Comparison of ENCODE assay signal across 8 cellular contexts in the genomic region with DNA sequence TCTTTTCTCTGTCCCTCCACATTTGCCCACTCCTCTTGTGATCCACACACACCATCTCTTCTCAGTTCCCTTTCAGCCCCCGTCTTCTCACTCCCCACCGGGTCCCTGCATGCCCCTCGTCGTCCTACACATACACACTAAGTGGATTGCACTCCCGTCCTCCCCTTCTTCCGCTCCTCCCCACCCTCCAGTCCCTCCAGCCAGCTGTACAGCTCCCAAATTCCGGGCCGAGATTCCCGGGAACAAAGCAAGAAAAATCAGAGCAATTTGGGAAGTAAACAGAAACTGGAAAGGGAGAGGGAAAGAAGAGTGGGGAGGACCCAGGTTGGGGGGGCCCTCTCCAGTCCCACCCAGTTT. TPM values are rescaled to one million over a fixed set of nuclear protein-coding genes. Genes with fewer than 3 reads are reported as not detected.
DNase-seq lines count a peak whose midpoint lies in the region; ATAC-seq lines count a peak whose summit lies in the region.

No MANE protein-coding gene starts in this region.

- DNase-seq in Caki2 (ENCODE audit: low read depth), result peak; percentile 19
- DNase-seq in NCI-H460 (ENCODE audit: extremely low read depth, low read depth), result peak; percentile 3
- DNase-seq in stimulated activated CD4-positive, alpha-beta T cell treated with anti-CD3 and anti-CD28 coated beads, Interleukin-2, amount 100 ng/mL, for 24 hours, result no peak
- DNase-seq in stimulated activated CD8-positive, alpha-beta memory T cell treated with anti-CD3 and anti-CD28 coated beads, Interleukin-4, amount 100 ng/mL, for 48 hours, result no peak
- no peak for DNase-seq in activated CD4-positive, alpha-beta T cell treated with anti-CD3 and anti-CD28 coated beads, Interleukin-2, amount 50 U/mL, for 48 hours

- H3K4me1 ChIP-seq in ectodermal cell (ENCODE audit: control insufficient read depth, insufficient read depth, low read length) (peaks cover 16% of the 10 kb centered on the region), mucosa of rectum (ENCODE audit: control insufficient read depth in 2 of 2, insufficient read depth in 2 of 2, low read length in 2 of 2) (peaks cover 17 to 25% of the 10 kb centered on the region in 2 donors)

- no peaks in the 10 kb centered on the region for H3K9me3 ChIP-seq in ectodermal cell (ENCODE audit: control insufficient read depth, low read length)
- no peaks in the 10 kb centered on the region for H3K9me3 ChIP-seq in mucosa of rectum (ENCODE audit: control insufficient read depth in 2 of 2, low read length in 2 of 2)

- ATAC-seq in HG03045 (IDR thresholded peaks at IDR 0.05; ENCODE audit: unreplicated experiment), result no peak

- H3K4me3 ChIP-seq in ectodermal cell (ENCODE audit: insufficient read depth, low read depth, low read length) (peak overlapping the region; percentile 54), mucosa of rectum (ENCODE audit: low read length in 2 of 2) (peak overlapping the region; percentile 67 to 74)

- in situ Hi-C loops in Caki2 (cut with HindIII; ENCODE audit: low pct_unique_long_range_greater_than_20kb, low sequenced_read_pairs), result no loop called here

- no peak overlapping the region for H3K27ac ChIP-seq in ectodermal cell (ENCODE audit: insufficient read depth, low read depth, low read length, poor library complexity, severe bottlenecking)
- peak overlapping the region; percentile 77 to 86 for H3K27ac ChIP-seq in mucosa of rectum (ENCODE audit: low read depth in 2 of 2, low read length in 2 of 2)

- peak overlapping the region in 1 of 2 donors; percentile 70 for H3K9ac ChIP-seq in mucosa of rectum (ENCODE audit: low read depth in 1 of 2, low read length in 2 of 2)

- H3K36me3 ChIP-seq in ectodermal cell (ENCODE audit: control insufficient read depth, insufficient read depth, low read length) (no peaks in the 10 kb centered on the region), mucosa of rectum (ENCODE audit: control insufficient read depth in 2 of 2, insufficient read depth in 2 of 2, low read length in 2 of 2) (no peaks in the 10 kb centered on the region)

- 0 to 1% methylated on average over 9 of the region's 9 CpGs for WGBS in ectodermal cell, 2 experiments

- H3K27me3 ChIP-seq in ectodermal cell (ENCODE audit: control insufficient read depth, insufficient read depth, low read length, poor library complexity, severe bottlenecking) (peaks cover 37% of the 10 kb centered on the region), mucosa of rectum (ENCODE audit: control insufficient read depth in 2 of 2, insufficient read depth in 2 of 2, low read length in 2 of 2) (peaks cover 7 to 9% of the 10 kb centered on the region in 2 donors)

RNA-seq across cellular contexts. Expression of a gene that starts 0.3 kb away (rescaled TPM):
- 265 TPM in 2 replicates for total RNA-seq in Caki2 (2014; rRNA removed; shearing (Covaris generic); ENCODE audit: low replicate concordance)
- total RNA-seq in NCI-H460 (2014; rRNA removed; shearing (Covaris generic)), result 53.1 and 54.9 TPM in 2 replicates
- polyA plus RNA-seq in NCI-H460 (2014; cell fraction: nucleus; rRNA removed), result 35.8 and 72.1 TPM in 2 replicates
- polyA plus RNA-seq in ectodermal cell (2013, experiment 1 of 4), result 2.7 TPM
- polyA plus RNA-seq in ectodermal cell (2013, experiment 2 of 4), result 1.7 TPM
- 1.7 TPM for polyA plus RNA-seq in ectodermal cell (2013, experiment 3 of 4)
- 2.8 TPM for polyA plus RNA-seq in ectodermal cell (2013, experiment 4 of 4)

RNA-seq across cellular contexts. Expression of a gene that starts 6.1 kb away (rescaled TPM):
- not detected in 2 replicates for total RNA-seq in Caki2 (2014; rRNA removed; shearing (Covaris generic); ENCODE audit: low replicate concordance)
- total RNA-seq in NCI-H460 (2014; rRNA removed; shearing (Covaris generic)), result not detected in 2 replicates
- polyA plus RNA-seq in NCI-H460 (2014; cell fraction: nucleus; rRNA removed), result not detected in 2 replicates
- not detected for polyA plus RNA-seq in ectodermal cell (2013, experiment 1 of 4)
- polyA plus RNA-seq in ectodermal cell (2013, experiment 2 of 4), result not detected
- not detected for polyA plus RNA-seq in ectodermal cell (2013, experiment 3 of 4)
- not detected for polyA plus RNA-seq in ectodermal cell (2013, experiment 4 of 4)

RNA-seq across cellular contexts. Expression of a gene that starts 18.0 kb away (rescaled TPM):
- 35.2 and 48.2 TPM in 2 replicates for total RNA-seq in Caki2 (2014; rRNA removed; shearing (Covaris generic); ENCODE audit: low replicate concordance)
- total RNA-seq in NCI-H460 (2014; rRNA removed; shearing (Covaris generic)), result 24.4 and 28.5 TPM in 2 replicates
- polyA plus RNA-seq in NCI-H460 (2014; cell fraction: nucleus; rRNA removed), result 13.7 and 25.6 TPM in 2 replicates
- 5.0 TPM for polyA plus RNA-seq in ectodermal cell (2013, experiment 1 of 4)
- 5.0 TPM for polyA plus RNA-seq in ectodermal cell (2013, experiment 2 of 4)
- 4.1 TPM for polyA plus RNA-seq in ectodermal cell (2013, experiment 3 of 4)
- 5.0 TPM for polyA plus RNA-seq in ectodermal cell (2013, experiment 4 of 4)

RNA-seq across cellular contexts. Expression of a gene that starts 47.3 kb away (rescaled TPM):
- total RNA-seq in Caki2 (2014; rRNA removed; shearing (Covaris generic); ENCODE audit: low replicate concordance), result 5.1 and 5.6 TPM in 2 replicates
- 12.1 and 16.9 TPM in 2 replicates for total RNA-seq in NCI-H460 (2014; rRNA removed; shearing (Covaris generic))
- 76.3 TPM in 2 replicates for polyA plus RNA-seq in NCI-H460 (2014; cell fraction: nucleus; rRNA removed)
- 3.8 TPM for polyA plus RNA-seq in ectodermal cell (2013, experiment 1 of 4)
- polyA plus RNA-seq in ectodermal cell (2013, experiment 2 of 4), result 2.7 TPM
- polyA plus RNA-seq in ectodermal cell (2013, experiment 3 of 4), result 2.9 TPM
- polyA plus RNA-seq in ectodermal cell (2013, experiment 4 of 4), result 2.7 TPM

Comparison
In these comparisons a context has a peak if more than half of its experiments do, and no peak if none do; other contexts are left out.
1. DNase-seq: peak in Caki2 (single experiment) and NCI-H460 (single experiment); none in stimulated activated CD4-positive, alpha-beta T cell treated with anti-CD3 and anti-CD28 coated beads, Interleukin-2, amount 100 ng/mL, for 24 hours (0 of 2), stimulated activated CD8-positive, alpha-beta memory T cell treated with anti-CD3 and anti-CD28 coated beads, Interleukin-4, amount 100 ng/mL, for 48 hours (single experiment) and activated CD4-positive, alpha-beta T cell treated with anti-CD3 and anti-CD28 coated beads, Interleukin-2, amount 50 U/mL, for 48 hours (0 of 2).